Comparison of ENCODE assay signal across 2 cellular contexts in the genomic region with DNA sequence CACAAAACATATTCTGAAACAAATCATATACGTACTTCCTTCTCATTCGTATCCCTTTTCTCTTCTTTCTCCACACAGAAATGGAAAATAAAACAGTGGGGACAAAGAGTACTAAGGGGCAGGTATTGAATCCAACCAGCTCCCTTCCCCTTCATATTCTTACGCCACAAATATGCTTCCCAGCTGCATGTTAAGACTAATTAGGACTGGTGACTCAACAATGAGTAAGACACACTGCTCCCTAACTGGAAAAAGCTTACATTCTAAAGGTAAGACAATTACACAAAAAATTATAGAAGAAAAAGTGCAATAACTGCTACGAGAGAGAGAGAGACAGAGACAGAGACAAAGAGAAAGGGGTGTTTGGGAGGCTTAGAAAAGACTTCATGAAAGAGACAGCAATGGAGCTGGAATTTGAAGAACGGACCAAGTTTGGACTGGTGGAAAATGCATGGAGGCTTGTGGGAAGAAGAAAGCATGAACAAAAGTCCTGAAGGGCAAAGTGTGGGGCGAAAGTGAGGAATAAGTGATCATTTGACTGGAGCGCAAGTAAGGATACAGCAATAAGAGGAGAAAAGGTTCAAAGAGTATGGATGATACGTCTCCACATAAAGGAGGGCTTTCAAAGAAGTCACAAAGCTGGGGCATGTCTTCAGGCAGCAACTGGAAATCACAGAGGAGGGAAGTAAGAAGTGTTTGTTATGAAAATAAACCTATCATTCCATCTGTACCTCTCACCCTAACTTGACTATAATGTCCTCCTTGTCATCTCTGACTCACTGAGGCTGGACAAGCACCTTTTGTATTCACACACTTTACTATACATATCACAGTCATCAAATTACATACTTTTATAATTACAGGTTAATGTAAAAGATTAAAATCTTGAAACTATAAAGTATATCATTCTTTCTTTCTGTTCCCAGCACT.
TF ChIP-seq lines count a peak whose summit lies in the region.

No MANE protein-coding gene starts in this region.

TF ChIP-seq in IMR-90, 13 proteins besides CTCF, POLR2A, EP300 and RAD21:
- TF ChIP-seq CHD1 (IDR thresholded peaks at IDR 0.05; ENCODE audit: low read depth, low read length): no peak
- no peak for TF ChIP-seq NFE2L2 (IDR thresholded peaks at IDR 0.05; ENCODE audit: low read depth, low read length)
- no peak for TF ChIP-seq BHLHE40 (IDR thresholded peaks at IDR 0.05; ENCODE audit: low read depth, low read length)
- TF ChIP-seq MAZ (IDR thresholded peaks at IDR 0.05; ENCODE audit: borderline replicate concordance, low read depth, low read length): no peak
- TF ChIP-seq, protein P1, sequence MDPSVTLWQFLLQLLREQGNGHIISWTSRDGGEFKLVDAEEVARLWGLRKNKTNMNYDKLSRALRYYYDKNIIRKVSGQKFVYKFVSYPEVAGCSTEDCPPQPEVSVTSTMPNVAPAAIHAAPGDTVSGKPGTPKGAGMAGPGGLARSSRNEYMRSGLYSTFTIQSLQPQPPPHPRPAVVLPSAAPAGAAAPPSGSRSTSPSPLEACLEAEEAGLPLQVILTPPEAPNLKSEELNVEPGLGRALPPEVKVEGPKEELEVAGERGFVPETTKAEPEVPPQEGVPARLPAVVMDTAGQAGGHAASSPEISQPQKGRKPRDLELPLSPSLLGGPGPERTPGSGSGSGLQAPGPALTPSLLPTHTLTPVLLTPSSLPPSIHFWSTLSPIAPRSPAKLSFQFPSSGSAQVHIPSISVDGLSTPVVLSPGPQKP (IDR thresholded peaks at IDR 0.05; ENCODE audit: borderline replicate concordance, low read depth, low read length): no peak
- no peak for TF ChIP-seq MAFK (IDR thresholded peaks at IDR 0.05; ENCODE audit: low read depth, low read length)
- TF ChIP-seq, protein P2, sequence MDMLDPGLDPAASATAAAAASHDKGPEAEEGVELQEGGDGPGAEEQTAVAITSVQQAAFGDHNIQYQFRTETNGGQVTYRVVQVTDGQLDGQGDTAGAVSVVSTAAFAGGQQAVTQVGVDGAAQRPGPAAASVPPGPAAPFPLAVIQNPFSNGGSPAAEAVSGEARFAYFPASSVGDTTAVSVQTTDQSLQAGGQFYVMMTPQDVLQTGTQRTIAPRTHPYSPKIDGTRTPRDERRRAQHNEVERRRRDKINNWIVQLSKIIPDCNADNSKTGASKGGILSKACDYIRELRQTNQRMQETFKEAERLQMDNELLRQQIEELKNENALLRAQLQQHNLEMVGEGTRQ (IDR thresholded peaks at IDR 0.05; ENCODE audit: low read depth, low read length): no peak
- TF ChIP-seq MXI1 (IDR thresholded peaks at IDR 0.05; ENCODE audit: borderline replicate concordance, low read depth, low read length): no peak
- peak; percentile 72 for TF ChIP-seq CEBPB (IDR thresholded peaks at IDR 0.05; ENCODE audit: low read depth, low read length)
- TF ChIP-seq RCOR1 (IDR thresholded peaks at IDR 0.05; ENCODE audit: insufficient replicate concordance, low read length): no peak
- TF ChIP-seq FOS (IDR thresholded peaks at IDR 0.05; ENCODE audit: low read depth, low read length): peak; percentile 87
- no peak for TF ChIP-seq SMC3 (IDR thresholded peaks at IDR 0.05; ENCODE audit: low read depth, low read length)
- TF ChIP-seq RFX5 (IDR thresholded peaks at IDR 0.05; ENCODE audit: low read depth, low read length): no peak

TF ChIP-seq in WTC11, 78 proteins besides CTCF, POLR2A, EP300 and RAD21 (continued from another document):
- TF ChIP-seq, protein P3, sequence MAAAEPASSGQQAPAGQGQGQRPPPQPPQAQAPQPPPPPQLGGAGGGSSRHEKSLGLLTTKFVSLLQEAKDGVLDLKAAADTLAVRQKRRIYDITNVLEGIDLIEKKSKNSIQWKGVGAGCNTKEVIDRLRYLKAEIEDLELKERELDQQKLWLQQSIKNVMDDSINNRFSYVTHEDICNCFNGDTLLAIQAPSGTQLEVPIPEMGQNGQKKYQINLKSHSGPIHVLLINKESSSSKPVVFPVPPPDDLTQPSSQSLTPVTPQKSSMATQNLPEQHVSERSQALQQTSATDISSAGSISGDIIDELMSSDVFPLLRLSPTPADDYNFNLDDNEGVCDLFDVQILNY (CRISPR knock-in tag; IDR thresholded peaks at IDR 0.05): no peak
- TF ChIP-seq, protein P4, sequence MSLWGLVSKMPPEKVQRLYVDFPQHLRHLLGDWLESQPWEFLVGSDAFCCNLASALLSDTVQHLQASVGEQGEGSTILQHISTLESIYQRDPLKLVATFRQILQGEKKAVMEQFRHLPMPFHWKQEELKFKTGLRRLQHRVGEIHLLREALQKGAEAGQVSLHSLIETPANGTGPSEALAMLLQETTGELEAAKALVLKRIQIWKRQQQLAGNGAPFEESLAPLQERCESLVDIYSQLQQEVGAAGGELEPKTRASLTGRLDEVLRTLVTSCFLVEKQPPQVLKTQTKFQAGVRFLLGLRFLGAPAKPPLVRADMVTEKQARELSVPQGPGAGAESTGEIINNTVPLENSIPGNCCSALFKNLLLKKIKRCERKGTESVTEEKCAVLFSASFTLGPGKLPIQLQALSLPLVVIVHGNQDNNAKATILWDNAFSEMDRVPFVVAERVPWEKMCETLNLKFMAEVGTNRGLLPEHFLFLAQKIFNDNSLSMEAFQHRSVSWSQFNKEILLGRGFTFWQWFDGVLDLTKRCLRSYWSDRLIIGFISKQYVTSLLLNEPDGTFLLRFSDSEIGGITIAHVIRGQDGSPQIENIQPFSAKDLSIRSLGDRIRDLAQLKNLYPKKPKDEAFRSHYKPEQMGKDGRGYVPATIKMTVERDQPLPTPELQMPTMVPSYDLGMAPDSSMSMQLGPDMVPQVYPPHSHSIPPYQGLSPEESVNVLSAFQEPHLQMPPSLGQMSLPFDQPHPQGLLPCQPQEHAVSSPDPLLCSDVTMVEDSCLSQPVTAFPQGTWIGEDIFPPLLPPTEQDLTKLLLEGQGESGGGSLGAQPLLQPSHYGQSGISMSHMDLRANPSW (CRISPR knock-in tag; conservative IDR thresholded peaks at IDR 0.05; ENCODE audit: low read depth): no peak
- TF ChIP-seq, protein P5, sequence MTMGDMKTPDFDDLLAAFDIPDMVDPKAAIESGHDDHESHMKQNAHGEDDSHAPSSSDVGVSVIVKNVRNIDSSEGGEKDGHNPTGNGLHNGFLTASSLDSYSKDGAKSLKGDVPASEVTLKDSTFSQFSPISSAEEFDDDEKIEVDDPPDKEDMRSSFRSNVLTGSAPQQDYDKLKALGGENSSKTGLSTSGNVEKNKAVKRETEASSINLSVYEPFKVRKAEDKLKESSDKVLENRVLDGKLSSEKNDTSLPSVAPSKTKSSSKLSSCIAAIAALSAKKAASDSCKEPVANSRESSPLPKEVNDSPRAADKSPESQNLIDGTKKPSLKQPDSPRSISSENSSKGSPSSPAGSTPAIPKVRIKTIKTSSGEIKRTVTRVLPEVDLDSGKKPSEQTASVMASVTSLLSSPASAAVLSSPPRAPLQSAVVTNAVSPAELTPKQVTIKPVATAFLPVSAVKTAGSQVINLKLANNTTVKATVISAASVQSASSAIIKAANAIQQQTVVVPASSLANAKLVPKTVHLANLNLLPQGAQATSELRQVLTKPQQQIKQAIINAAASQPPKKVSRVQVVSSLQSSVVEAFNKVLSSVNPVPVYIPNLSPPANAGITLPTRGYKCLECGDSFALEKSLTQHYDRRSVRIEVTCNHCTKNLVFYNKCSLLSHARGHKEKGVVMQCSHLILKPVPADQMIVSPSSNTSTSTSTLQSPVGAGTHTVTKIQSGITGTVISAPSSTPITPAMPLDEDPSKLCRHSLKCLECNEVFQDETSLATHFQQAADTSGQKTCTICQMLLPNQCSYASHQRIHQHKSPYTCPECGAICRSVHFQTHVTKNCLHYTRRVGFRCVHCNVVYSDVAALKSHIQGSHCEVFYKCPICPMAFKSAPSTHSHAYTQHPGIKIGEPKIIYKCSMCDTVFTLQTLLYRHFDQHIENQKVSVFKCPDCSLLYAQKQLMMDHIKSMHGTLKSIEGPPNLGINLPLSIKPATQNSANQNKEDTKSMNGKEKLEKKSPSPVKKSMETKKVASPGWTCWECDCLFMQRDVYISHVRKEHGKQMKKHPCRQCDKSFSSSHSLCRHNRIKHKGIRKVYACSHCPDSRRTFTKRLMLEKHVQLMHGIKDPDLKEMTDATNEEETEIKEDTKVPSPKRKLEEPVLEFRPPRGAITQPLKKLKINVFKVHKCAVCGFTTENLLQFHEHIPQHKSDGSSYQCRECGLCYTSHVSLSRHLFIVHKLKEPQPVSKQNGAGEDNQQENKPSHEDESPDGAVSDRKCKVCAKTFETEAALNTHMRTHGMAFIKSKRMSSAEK (CRISPR knock-in tag; IDR thresholded peaks at IDR 0.05; ENCODE audit: borderline replicate concordance): no peak
- TF ChIP-seq, protein P6, sequence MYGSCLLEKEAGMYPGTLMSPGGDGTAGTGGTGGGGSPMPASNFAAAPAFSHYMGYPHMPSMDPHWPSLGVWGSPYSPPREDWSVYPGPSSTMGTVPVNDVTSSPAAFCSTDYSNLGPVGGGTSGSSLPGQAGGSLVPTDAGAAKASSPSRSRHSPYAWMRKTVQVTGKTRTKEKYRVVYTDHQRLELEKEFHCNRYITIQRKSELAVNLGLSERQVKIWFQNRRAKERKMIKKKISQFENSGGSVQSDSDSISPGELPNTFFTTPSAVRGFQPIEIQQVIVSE (CRISPR knock-in tag; IDR thresholded peaks at IDR 0.05; ENCODE audit: borderline replicate concordance): no peak
- TF ChIP-seq EMX1 (CRISPR knock-in tag; IDR thresholded peaks at IDR 0.05) (no peak), ZBTB21 (CRISPR knock-in tag; IDR thresholded peaks at IDR 0.05; ENCODE audit: borderline replicate concordance) (no peak), CREM (CRISPR knock-in tag; IDR thresholded peaks at IDR 0.05) (no peak), SP1 (CRISPR knock-in tag; conservative IDR thresholded peaks at IDR 0.05) (no peak), ESRRA (CRISPR knock-in tag; IDR thresholded peaks at IDR 0.05; ENCODE audit: borderline replicate concordance) (no peak), ZNF396 (CRISPR knock-in tag; IDR thresholded peaks at IDR 0.05; ENCODE audit: borderline replicate concordance) (no peak)
- TF ChIP-seq, protein P7, sequence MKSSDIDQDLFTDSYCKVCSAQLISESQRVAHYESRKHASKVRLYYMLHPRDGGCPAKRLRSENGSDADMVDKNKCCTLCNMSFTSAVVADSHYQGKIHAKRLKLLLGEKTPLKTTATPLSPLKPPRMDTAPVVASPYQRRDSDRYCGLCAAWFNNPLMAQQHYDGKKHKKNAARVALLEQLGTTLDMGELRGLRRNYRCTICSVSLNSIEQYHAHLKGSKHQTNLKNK (CRISPR knock-in tag; IDR thresholded peaks at IDR 0.05): no peak
- TF ChIP-seq, protein P8, sequence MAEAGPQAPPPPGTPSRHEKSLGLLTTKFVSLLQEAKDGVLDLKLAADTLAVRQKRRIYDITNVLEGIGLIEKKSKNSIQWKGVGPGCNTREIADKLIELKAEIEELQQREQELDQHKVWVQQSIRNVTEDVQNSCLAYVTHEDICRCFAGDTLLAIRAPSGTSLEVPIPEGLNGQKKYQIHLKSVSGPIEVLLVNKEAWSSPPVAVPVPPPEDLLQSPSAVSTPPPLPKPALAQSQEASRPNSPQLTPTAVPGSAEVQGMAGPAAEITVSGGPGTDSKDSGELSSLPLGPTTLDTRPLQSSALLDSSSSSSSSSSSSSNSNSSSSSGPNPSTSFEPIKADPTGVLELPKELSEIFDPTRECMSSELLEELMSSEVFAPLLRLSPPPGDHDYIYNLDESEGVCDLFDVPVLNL (CRISPR knock-in tag; IDR thresholded peaks at IDR 0.05; ENCODE audit: borderline replicate concordance, low read depth): no peak
TF ChIP-seq in WTC11: peak in this region for 0.
